In genomic region chr9:134307674-134308638, GRCh38 we compare ENCODE assay signal across 16 cellular contexts.
"Had no signal": no experiment of that assay in that cellular context is flagged by ENCODE, and none has a peak within 500 bp of the region (broad histone marks: within the 10 kb centered on the region; RNA-seq: fewer than 3 reads in every experiment).

No MANE protein-coding gene starts in this region.

- DNase-seq: activated CD4-positive, alpha-beta memory T cell treated with anti-CD3 and anti-CD28 coated beads, Interleukin-2, amount 10 ng/mL, durations not matched to agents 7 days and 5 days; activated CD4-positive, alpha-beta T cell treated with anti-CD3 and anti-CD28 coated beads for 1 hour; activated gamma-delta T cell treated with Interleukin-2 at 50 U/mL for 16 hours; activated naive CD8-positive, alpha-beta T cell treated with anti-CD3 and anti-CD28 coated beads for 36 hours; activated T-cell treated with anti-CD3 and anti-CD28 coated beads, Interleukin-2, amount 50 U/mL, for 72 hours; esophagus squamous epithelium; foreskin fibroblast; stimulated activated naive B cell treated with anti-CD40 and anti-IgM and Interleukin-4, amounts not matched to agents 10 μg/mL and 1 μg/mL and 100 μg/mL, for 72 hours; substantia nigra; T-cell; T1000; transverse colon had no signal

- H3K4me2 ChIP-seq: smooth muscle cell had no signal

- H3K9me3 ChIP-seq: breast epithelium, esophagus squamous epithelium, transverse colon had no signal

- ATAC-seq: activated T-cell treated with anti-CD3 and anti-CD28 coated beads, Interleukin-2, amount 50 U/mL, for 72 hours; naive thymus-derived CD8-positive, alpha-beta T cell; stimulated activated naive B cell treated with anti-CD40 and anti-IgM and Interleukin-4, amounts not matched to agents 10 μg/mL and 1 μg/mL and 100 μg/mL, for 72 hours; T-cell had no signal

- H3K4me1 ChIP-seq: breast epithelium, esophagus squamous epithelium, transverse colon had no signal

- H3K27me3 ChIP-seq: breast epithelium, transverse colon had no signal

- H3K4me3 ChIP-seq: breast epithelium, esophagus squamous epithelium, lung, smooth muscle cell, transverse colon had no signal

- H3K27ac ChIP-seq: breast epithelium, esophagus squamous epithelium, transverse colon had no signal

- H3K36me3 ChIP-seq: breast epithelium, esophagus squamous epithelium, transverse colon had no signal
